ENCODE assay signal across 11 cellular contexts in genomic region chr20:23116301-23117089, GRCh38. TPM values are rescaled to one million over a fixed set of nuclear protein-coding genes. Genes with fewer than 3 reads are reported as not detected.
A peak's percentile ranks its signal among the peaks of the same experiment; 100 is the strongest.
DNase-seq lines count a peak whose midpoint lies in the region; ATAC-seq lines count a peak whose summit lies in the region.
"Had no signal": no experiment of that assay in that cellular context is flagged by ENCODE, and none has a peak within 500 bp of the region (broad histone marks: within the 10 kb centered on the region; RNA-seq: fewer than 3 reads in every experiment).

No MANE protein-coding gene starts in this region.

- no peaks in the 10 kb centered on the region for H3K27me3 ChIP-seq in mucosa of rectum (ENCODE audit: control insufficient read depth in 2 of 2, insufficient read depth in 2 of 2, low read length in 2 of 2)

- ATAC-seq in GM19328 (IDR thresholded peaks at IDR 0.05; ENCODE audit: unreplicated experiment) (no peak), GM21515 (IDR thresholded peaks at IDR 0.05; ENCODE audit: unreplicated experiment) (no peak)
- ATAC-seq: right cardiac atrium had no signal

- no peaks in the 10 kb centered on the region for H3K36me3 ChIP-seq in mucosa of rectum (ENCODE audit: control insufficient read depth in 2 of 2, insufficient read depth in 2 of 2, low read length in 2 of 2)

- H3K27ac ChIP-seq in mucosa of rectum (ENCODE audit: low read depth in 2 of 2, low read length in 2 of 2): peak overlapping the region; percentile 17 to 26

- no peaks in the 10 kb centered on the region for H3K4me1 ChIP-seq in mucosa of rectum (ENCODE audit: control insufficient read depth in 2 of 2, insufficient read depth in 2 of 2, low read length in 2 of 2)

- DNase-seq in CD1c-positive myeloid dendritic cell (ENCODE audit: extremely low spot score): peak; percentile 86
- DNase-seq in LHCN-M2 (ENCODE audit: low read depth): peak; percentile 75
- peak; percentile 41 for DNase-seq in amniotic stem cell (lab: John Stamatoyannopoulos, UW)
- DNase-seq in NCI-H1694 treated with DMSO at 0.1 percent for 48 hours (lab: John Stamatoyannopoulos, UW): no peak
- no peak for DNase-seq in NCI-H1930 (lab: John Stamatoyannopoulos, UW)
- DNase-seq: NCI-H1105 treated with DMSO at 0.1 percent for 48 hours, T-cell had no signal

- no peak overlapping the region for H3K9ac ChIP-seq in mucosa of rectum (ENCODE audit: low read depth in 1 of 2, low read length in 2 of 2)

- H3K9me3 ChIP-seq in mucosa of rectum (ENCODE audit: control insufficient read depth in 2 of 2, low read length in 2 of 2): no peaks in the 10 kb centered on the region

- no peak overlapping the region for H3K4me3 ChIP-seq in mucosa of rectum (ENCODE audit: low read length in 2 of 2)

RNA-seq across cellular contexts. Expression of gene CD93, which starts 30.4 kb away (rescaled TPM):
- not detected in 2 replicates for total RNA-seq in LHCN-M2 (2014; rRNA removed)
- polyA plus RNA-seq in LHCN-M2 (2012): not detected

Comparison
In these comparisons a context has a peak if more than half of its experiments do, and no peak if none do; other contexts are left out.
1. DNase-seq: peak in CD1c-positive myeloid dendritic cell (single experiment), LHCN-M2 (single experiment) and amniotic stem cell (single experiment); none in NCI-H1694 treated with DMSO at 0.1 percent for 48 hours (single experiment) and NCI-H1930 (0 of 2).